ENCODE assay signal across 8 cellular contexts in genomic region chr17:35540589-35541404, GRCh38. TPM values are rescaled to one million over a fixed set of nuclear protein-coding genes. Genes with fewer than 3 reads are reported as not detected.
A peak's percentile ranks its signal among the peaks of the same experiment; 100 is the strongest.
DNase-seq lines count a peak whose midpoint lies in the region; ATAC-seq and TF ChIP-seq lines count a peak whose summit lies in the region.

No MANE protein-coding gene starts in this region.

- H3K9me3 Mint-ChIP-seq in MCF 10A (ENCODE audit: unreplicated experiment): no peaks in the 10 kb centered on the region

- no peaks in the 10 kb centered on the region for H3K4me1 Mint-ChIP-seq in MCF 10A (ENCODE audit: insufficient read depth, unreplicated experiment)

- POLR2A ChIA-PET in MCF 10A (lab: Yijun Ruan, JAX): interaction anchor here (0.6 to 0.7 kb wide), 2 partner anchors 38 to 290 kb away, joined by 3 read pairs; no protein-coding TSS in a partner anchor

- ATAC-seq in upper lobe of right lung (peak; percentile 85), HG03520 (IDR thresholded peaks at IDR 0.05; ENCODE audit: unreplicated experiment) (no peak)

- intact Hi-C loops in MCF 10A (cut with micrococcal nuclease): no loop called here
- intact Hi-C loops in upper lobe of right lung (cut with DNase I): no loop called here

- CTCF ChIA-PET in MCF 10A (lab: Yijun Ruan, JAX): interaction anchor here (0.6 to 17.2 kb wide), 5 partner anchors 20 to 473 kb away, joined by 3 to 394 read pairs (median 3); partner anchors contain the start of gene SLFN14

- no peaks in the 10 kb centered on the region for H3K9me3 ChIP-seq in upper lobe of right lung

- H3K27me3 Mint-ChIP-seq in MCF 10A (ENCODE audit: insufficient read depth, unreplicated experiment): peaks cover 11% of the 10 kb centered on the region

- TF ChIP-seq CTCF in MCF 10A (IDR thresholded peaks at IDR 0.05; ENCODE audit: unreplicated experiment): no peak
- no peak for TF ChIP-seq CTCF in upper lobe of right lung (IDR thresholded peaks at IDR 0.05)

- peak; percentile 47 for TF ChIP-seq POLR2A in GM19193 (IDR thresholded peaks at IDR 0.05; ENCODE audit: extremely low read depth, insufficient read depth, insufficient read length)

- DNase-seq in RPMI8226 (peak; percentile 28), MCF 10A (ENCODE audit: unreplicated experiment) (peak; percentile 27), lung microvascular endothelial cell (ENCODE audit: low read depth in 2 of 2) (peak; percentile 87 to 90), upper lobe of right lung (peak; percentile 73), NCI-H146 (lab: John Stamatoyannopoulos, UW) (no peak), cerebellar nuclear complex (lab: John Stamatoyannopoulos, UW) (no peak)

- peak overlapping the region; percentile 48 for H3K4me3 ChIP-seq in upper lobe of right lung

- H3K36me3 ChIP-seq in upper lobe of right lung: no peaks in the 10 kb centered on the region

- no peaks in the 10 kb centered on the region for H3K36me3 Mint-ChIP-seq in MCF 10A (ENCODE audit: insufficient read depth, unreplicated experiment)

- no peaks in the 10 kb centered on the region for H3K27me3 ChIP-seq in upper lobe of right lung

- H3K27ac Mint-ChIP-seq in MCF 10A (ENCODE audit: low read depth, unreplicated experiment): no peak overlapping the region

- no TSS peak for BruUV-seq in MCF 10A (replicated peaks; lab: Mats Ljungman, UMichigan)

- peak overlapping the region; percentile 43 for H3K4me3 Mint-ChIP-seq in MCF 10A (ENCODE audit: unreplicated experiment)

- H3K4me1 ChIP-seq in upper lobe of right lung: peaks cover 60% of the 10 kb centered on the region

- peak overlapping the region; percentile 83 for H3K27ac ChIP-seq in upper lobe of right lung

RNA-seq across cellular contexts. Expression of gene SLFN12L, which starts 3.3 kb away (rescaled TPM):
- total RNA-seq in MCF 10A (2022): 0.34 and 0.35 TPM in 2 replicates
- 0.20 TPM in 1 of 2 replicates, not detected in the other for total RNA-seq in lung microvascular endothelial cell
- total RNA-seq in upper lobe of right lung: 5.1 TPM

RNA-seq across cellular contexts. Expression of gene SLFN14, which starts 19.8 kb away (rescaled TPM):
- total RNA-seq in MCF 10A (2022) (not detected in 2 replicates), lung microvascular endothelial cell (not detected in 2 replicates), upper lobe of right lung (not detected)

RNA-seq across cellular contexts. Expression of gene PEX12, which starts 37.6 kb away (rescaled TPM):
- total RNA-seq in MCF 10A (2022): 5.8 and 6.8 TPM in 2 replicates
- 1.7 and 3.6 TPM in 2 replicates for total RNA-seq in lung microvascular endothelial cell
- 4.7 TPM for total RNA-seq in upper lobe of right lung

RNA-seq across cellular contexts. Expression of gene AP2B1, which starts 46.3 kb away (rescaled TPM):
- total RNA-seq in MCF 10A (2022) (227 and 229 TPM in 2 replicates), lung microvascular endothelial cell (77.8 and 85.9 TPM in 2 replicates), upper lobe of right lung (153 TPM)

Comparison
In these comparisons a context has a peak if more than half of its experiments do, and no peak if none do; other contexts are left out.
1. DNase-seq: peak in RPMI8226 (single experiment), MCF 10A (single experiment), lung microvascular endothelial cell (2 of 2) and upper lobe of right lung (single experiment); none in NCI-H146 (single experiment) and cerebellar nuclear complex (0 of 2).